Comparison of ENCODE assay signal across 23 cellular contexts in the genomic region with DNA sequence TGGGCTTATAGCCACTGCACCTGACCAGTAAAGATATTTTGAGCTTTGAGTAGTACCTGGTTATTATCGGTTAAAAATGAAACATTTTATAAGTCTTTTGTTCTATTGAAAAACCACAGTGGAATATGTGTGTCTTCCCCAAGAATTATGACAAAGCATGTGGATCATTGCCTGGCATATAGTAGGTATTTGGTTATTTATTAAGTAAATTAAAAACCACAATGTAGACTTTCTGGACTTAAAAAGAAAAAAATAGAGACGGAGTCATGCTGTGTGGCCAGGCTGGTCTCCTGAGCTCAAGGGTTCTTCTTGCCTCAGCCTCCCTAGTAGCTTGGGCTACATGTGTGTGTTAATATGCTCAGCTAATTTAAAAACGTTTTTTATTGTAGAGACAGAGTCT.
"Had no signal": no experiment of that assay in that cellular context is flagged by ENCODE, and none has a peak within 500 bp of the region (broad histone marks: within the 10 kb centered on the region; RNA-seq: fewer than 3 reads in every experiment).

No MANE protein-coding gene starts in this region.

- H3K9me3 Mint-ChIP-seq: dendritic cell treated with granulocyte-macrophage colony-stimulating factor and Interleukin-4, amounts not matched to agents 40 ng/mL and 50 ng/mL, for 4 days; endodermal cell; natural killer cell; stimulated activated naive CD8-positive, alpha-beta T cell treated with anti-CD3 and anti-CD28 coated beads, Interleukin-15, amount 100 ng/mL, for 72 hours had no signal

- H3K27me3 Mint-ChIP-seq: dendritic cell treated with granulocyte-macrophage colony-stimulating factor and Interleukin-4, amounts not matched to agents 40 ng/mL and 50 ng/mL, for 4 days; stimulated activated naive CD8-positive, alpha-beta T cell treated with anti-CD3 and anti-CD28 coated beads, Interleukin-15, amount 100 ng/mL, for 72 hours had no signal

- DNase-seq: colonic mucosa; effector CD8-positive, alpha-beta T cell; endodermal cell; foreskin keratinocyte; glutamatergic neuron; heart right ventricle; hippocampal formation; left ventricle myocardium superior; lower lobe of right lung; natural killer cell; occipital lobe; ovary; stimulated activated CD4-positive, alpha-beta T cell treated with anti-CD3 and anti-CD28 coated beads, Interleukin-12 subunit alpha, Interleukin-12 subunit beta, amount 100 ng/mL, for 4 hours; stimulated activated CD4-positive, alpha-beta T cell treated with anti-CD3 and anti-CD28 coated beads, Interleukin-1b, Interleukin-23, amount 100 ng/mL, for 48 hours; stimulated activated CD4-positive, alpha-beta T cell treated with anti-CD3 and anti-CD28 coated beads, Interleukin-4, amount 100 ng/mL, for 1 hour; stimulated activated CD8-positive, alpha-beta memory T cell treated with anti-CD3 and anti-CD28 coated beads, Interleukin-4, amount 100 ng/mL, for 48 hours; stimulated activated naive CD4-positive, alpha-beta T cell; stimulated activated naive CD8-positive, alpha-beta T cell treated with anti-CD3 and anti-CD28 coated beads, Interleukin-15, amount 100 ng/mL, for 72 hours; transverse colon; upper lobe of right lung; uterus had no signal

- FAIRE-seq: islet of Langerhans had no signal

- H3K4me3 Mint-ChIP-seq: dendritic cell treated with granulocyte-macrophage colony-stimulating factor and Interleukin-4, amounts not matched to agents 40 ng/mL and 50 ng/mL, for 4 days; endodermal cell; natural killer cell; stimulated activated naive CD8-positive, alpha-beta T cell treated with anti-CD3 and anti-CD28 coated beads, Interleukin-15, amount 100 ng/mL, for 72 hours had no signal

- H3K36me3 Mint-ChIP-seq: natural killer cell had no signal

- H3K4me1 Mint-ChIP-seq: endodermal cell, natural killer cell had no signal

- H3K27ac Mint-ChIP-seq: dendritic cell treated with granulocyte-macrophage colony-stimulating factor and Interleukin-4, amounts not matched to agents 40 ng/mL and 50 ng/mL, for 4 days; endodermal cell; natural killer cell; stimulated activated naive CD8-positive, alpha-beta T cell treated with anti-CD3 and anti-CD28 coated beads, Interleukin-15, amount 100 ng/mL, for 72 hours had no signal
